In the genomic region with DNA sequence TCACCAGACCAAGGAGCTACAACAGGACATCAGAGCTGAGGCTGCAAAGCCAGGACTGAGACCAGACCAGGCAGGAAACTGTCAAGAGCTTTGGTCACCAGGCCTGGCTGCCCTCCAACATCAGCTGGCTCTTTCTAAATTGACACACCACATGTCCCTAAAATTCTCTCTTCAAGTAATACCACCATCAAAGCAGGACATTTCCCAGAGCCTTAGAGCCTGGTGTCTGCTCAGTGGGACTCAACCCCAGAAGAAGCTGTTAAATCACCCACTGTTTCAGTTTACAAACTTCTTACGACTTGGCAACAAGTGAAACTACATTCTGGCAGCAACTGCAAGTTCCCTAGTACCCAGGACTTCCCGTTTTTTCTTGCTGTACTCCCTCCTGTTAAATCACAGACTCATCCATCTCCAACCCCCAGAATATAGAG, we compare ENCODE assay signal across 9 cellular contexts. TPM values are rescaled to one million over a fixed set of nuclear protein-coding genes. Genes with fewer than 3 reads are reported as not detected.
A peak's percentile ranks its signal among the peaks of the same experiment; 100 is the strongest.
DNase-seq lines count a peak whose midpoint lies in the region; TF ChIP-seq lines count a peak whose summit lies in the region.
"Had no signal": no experiment of that assay in that cellular context is flagged by ENCODE, and none has a peak within 500 bp of the region (broad histone marks: within the 10 kb centered on the region; RNA-seq: fewer than 3 reads in every experiment).

No MANE protein-coding gene starts in this region.

- H3K27ac Mint-ChIP-seq in chondrocyte (ENCODE audit: unreplicated experiment) (peak overlapping the region; percentile 96), endodermal cell (no peak overlapping the region)

- CTCF ChIA-PET in mammary epithelial cell (lab: Charles Lee; ENCODE audit: low non-redundant PET), result no interaction called here

- peak overlapping the region; percentile 89 for H2BK120ac ChIP-seq in mesenchymal stem cell (ENCODE audit: low read depth, low read length)

- H3K79me2 ChIP-seq in mammary epithelial cell (ENCODE audit: insufficient read depth, low read length), result no peaks in the 10 kb centered on the region

- H3K4ac ChIP-seq in mesenchymal stem cell (ENCODE audit: low read depth in 1 of 2, low read length in 2 of 2), result peak overlapping the region in 1 of 2 experiments; percentile 71

- peaks cover 0 to 5% of the 10 kb centered on the region in 2 donors for H3K4me1 ChIP-seq in breast epithelium
- peaks cover 33% of the 10 kb centered on the region for H3K4me1 ChIP-seq in mammary epithelial cell (ENCODE audit: insufficient read depth, low read length)
- H3K4me1 ChIP-seq in mesenchymal stem cell (ENCODE audit: control insufficient read depth, insufficient read depth, low read depth, low read length), result peaks cover 24% of the 10 kb centered on the region
- peaks cover 10% of the 10 kb centered on the region for H3K4me1 ChIP-seq in vagina
- H3K4me1 ChIP-seq in endodermal cell (ENCODE audit: control insufficient read depth, insufficient read depth, low read length), result peaks cover 13% of the 10 kb centered on the region

- H3K4me1 Mint-ChIP-seq in chondrocyte (ENCODE audit: low read depth) (peaks cover 69% of the 10 kb centered on the region), endodermal cell (peaks cover 67% of the 10 kb centered on the region)

- no peaks in the 10 kb centered on the region for H4K20me1 ChIP-seq in mammary epithelial cell (ENCODE audit: insufficient read depth, low read length)

- no peaks in the 10 kb centered on the region for H3K36me3 ChIP-seq in breast epithelium
- H3K36me3 ChIP-seq in mammary epithelial cell (ENCODE audit: insufficient read depth, low read length), result no peaks in the 10 kb centered on the region
- H3K36me3 ChIP-seq in mesenchymal stem cell (ENCODE audit: control insufficient read depth in 1 of 2, insufficient read depth in 2 of 2, low read depth in 1 of 2, low read length in 2 of 2), result no peaks in the 10 kb centered on the region
- no peaks in the 10 kb centered on the region for H3K36me3 ChIP-seq in vagina
- no peaks in the 10 kb centered on the region for H3K36me3 ChIP-seq in endodermal cell (ENCODE audit: control insufficient read depth, insufficient read depth, low read length)

- no peak overlapping the region for H3K23ac ChIP-seq in mesenchymal stem cell (ENCODE audit: low read length in 2 of 2)

- H3K4me2 ChIP-seq in mammary epithelial cell (ENCODE audit: insufficient read depth, low read depth, low read length) (no peak overlapping the region), mesenchymal stem cell (ENCODE audit: low read length, poor library complexity, severe bottlenecking) (no peak overlapping the region)

- H3K27ac ChIP-seq in breast epithelium (peak overlapping the region; percentile 15 to 56), mammary epithelial cell (ENCODE audit: insufficient read depth, low read depth, low read length) (no peak overlapping the region), mesenchymal stem cell (ENCODE audit: low read length, poor library complexity, severe bottlenecking) (peak overlapping the region; percentile 5), vagina (peak overlapping the region; percentile 14), endodermal cell (ENCODE audit: low read depth, low read length) (no peak overlapping the region)
- H3K27ac ChIP-seq: SK-N-MC had no signal

- no peak overlapping the region for H3K4me3 Mint-ChIP-seq in chondrocyte (ENCODE audit: unreplicated experiment)
- no peak overlapping the region for H3K4me3 Mint-ChIP-seq in endodermal cell

- TF ChIP-seq POLR2A in breast epithelium (IDR thresholded peaks at IDR 0.05) (no peak), vagina (IDR thresholded peaks at IDR 0.05) (no peak)

- no TSS peak for BruUV-seq in mammary epithelial cell (replicated peaks; lab: Mats Ljungman, UMichigan)

- in situ Hi-C loops in mammary epithelial cell (cut with MboI; ENCODE audit: low sequenced_read_pairs in 2 of 2), result no loop called here

- H3K27me3 ChIP-seq in breast epithelium (no peaks in the 10 kb centered on the region), mammary epithelial cell (ENCODE audit: insufficient read depth, low read length) (no peaks in the 10 kb centered on the region), mesenchymal stem cell (ENCODE audit: control insufficient read depth in 1 of 2, insufficient read depth in 1 of 2, low read length in 2 of 2) (no peaks in the 10 kb centered on the region), vagina (no peaks in the 10 kb centered on the region), endodermal cell (ENCODE audit: control insufficient read depth, insufficient read depth, low read length, poor library complexity, severe bottlenecking) (no peaks in the 10 kb centered on the region)

- H3K36me3 Mint-ChIP-seq in chondrocyte (ENCODE audit: low read depth) (no peaks in the 10 kb centered on the region), endodermal cell (ENCODE audit: low read depth) (no peaks in the 10 kb centered on the region)

- H3K9ac ChIP-seq in mammary epithelial cell (ENCODE audit: insufficient read depth, low read length) (no peak overlapping the region), mesenchymal stem cell (ENCODE audit: low read length) (peak overlapping the region; percentile 10), endodermal cell (ENCODE audit: extremely low read depth, low read length, poor library complexity, severe bottlenecking) (no peak overlapping the region)

- peak overlapping the region; percentile 30 for H2AK5ac ChIP-seq in mesenchymal stem cell (ENCODE audit: low read length, severe bottlenecking)

- H3K79me1 ChIP-seq in mesenchymal stem cell (replicated peaks; ENCODE audit: low read length, poor library complexity, severe bottlenecking), result peaks cover 5% of the 10 kb centered on the region

- H4K91ac ChIP-seq in mesenchymal stem cell (ENCODE audit: low read length), result no peak overlapping the region

- H2BK5ac ChIP-seq in mesenchymal stem cell (ENCODE audit: low read depth, low read length, poor library complexity, severe bottlenecking), result no peak overlapping the region

- intact Hi-C loops in breast epithelium (cut with DNase I; ENCODE audit: low total_unique reads) (loop anchor here (5.0 kb wide), 1 partner anchor 161 kb away; no protein-coding TSS in a partner anchor), mammary epithelial cell (cut with micrococcal nuclease) (no loop called here), vagina (cut with DNase I) (no loop called here)

- H2BK15ac ChIP-seq in mesenchymal stem cell (ENCODE audit: low read depth, poor library complexity, severe bottlenecking), result no peak overlapping the region

- H4K8ac ChIP-seq in mesenchymal stem cell (ENCODE audit: low read length), result no peak overlapping the region

- H3K9me3 Mint-ChIP-seq in chondrocyte (ENCODE audit: low read depth) (no peaks in the 10 kb centered on the region), endodermal cell (no peaks in the 10 kb centered on the region)

- H3K9me3 ChIP-seq in breast epithelium, result no peaks in the 10 kb centered on the region
- H3K9me3 ChIP-seq in mammary epithelial cell (replicated peaks; ENCODE audit: insufficient read depth, low read length), result no peaks in the 10 kb centered on the region
- H3K9me3 ChIP-seq in mesenchymal stem cell (ENCODE audit: control insufficient read depth, low read length), result no peaks in the 10 kb centered on the region
- no peaks in the 10 kb centered on the region for H3K9me3 ChIP-seq in vagina
- no peaks in the 10 kb centered on the region for H3K9me3 ChIP-seq in endodermal cell (ENCODE audit: control insufficient read depth, low read length)

- peak overlapping the region in 1 of 2 experiments; percentile 25 for H2BK12ac ChIP-seq in mesenchymal stem cell (ENCODE audit: low read length in 2 of 2)

- no peaks in the 10 kb centered on the region for H3K27me3 Mint-ChIP-seq in chondrocyte (ENCODE audit: low read depth)
- no peaks in the 10 kb centered on the region for H3K27me3 Mint-ChIP-seq in endodermal cell (ENCODE audit: insufficient read depth)

- 45% methylated on average over 2 of the region's 2 CpGs for WGBS in mammary epithelial cell (ENCODE audit: low coverage, missing lambda C conversion rate)
- WGBS in mesenchymal stem cell, result 16% methylated on average over 2 of the region's 2 CpGs
- WGBS in endodermal cell (ENCODE audit: insufficient coverage in 1 of 2, insufficient read length in 1 of 2), 2 experiments, result 69% methylated on average over 2 of the region's 2 CpGs; no CpG with 5 or more reads in 1 of the 2 experiments

- TF ChIP-seq CTCF in breast epithelium (IDR thresholded peaks at IDR 0.05), result no peak
- TF ChIP-seq CTCF in mammary epithelial cell (conservative IDR thresholded peaks at IDR 0.05 in 1 of 2, IDR thresholded peaks at IDR 0.05 in 1 of 2; ENCODE audit: extremely low read depth in 1 of 2, insufficient read depth in 1 of 2, low read depth in 1 of 2, low read length in 2 of 2), result no peak
- TF ChIP-seq CTCF in chondrocyte (IDR thresholded peaks at IDR 0.05), result no peak
- no peak for TF ChIP-seq CTCF in vagina (IDR thresholded peaks at IDR 0.05)
- no peak for TF ChIP-seq CTCF in endodermal cell (conservative IDR thresholded peaks at IDR 0.05)

- DNase-seq in breast epithelium (ENCODE audit: low spot score in 2 of 2) (peak in 1 of 2 donors; percentile 32), mammary epithelial cell (no peak), chondrocyte (ENCODE audit: low spot score) (no peak), mesenchymal stem cell (peak; percentile 89), vagina (ENCODE audit: extremely low spot score in 2 of 2) (no peak), endodermal cell (no peak), amniotic stem cell (lab: John Stamatoyannopoulos, UW) (no peak), NCI-H82 treated with DMSO at 0.1 percent for 48 hours (lab: John Stamatoyannopoulos, UW; ENCODE audit: unreplicated experiment) (no peak)

- H2AFZ ChIP-seq in mammary epithelial cell (ENCODE audit: low read depth, low read length) (no peak overlapping the region), mesenchymal stem cell (ENCODE audit: low read depth, low read length) (no peak overlapping the region)

- H3K18ac ChIP-seq in mesenchymal stem cell (ENCODE audit: low read depth in 1 of 2, low read length in 2 of 2), result peak overlapping the region; percentile 65 to 79

- H3K14ac ChIP-seq in mesenchymal stem cell (ENCODE audit: low read length in 2 of 2), result no peak overlapping the region

- H3K4me3 ChIP-seq in breast epithelium, result no peak overlapping the region
- no peak overlapping the region for H3K4me3 ChIP-seq in mammary epithelial cell (replicated peaks in 1 of 3; ENCODE audit: insufficient read depth in 1 of 3, low read depth in 2 of 3, low read length in 3 of 3)
- H3K4me3 ChIP-seq in mesenchymal stem cell (ENCODE audit: insufficient read depth in 1 of 2, low read depth in 1 of 2, low read length in 2 of 2), result no peak overlapping the region
- H3K4me3 ChIP-seq in vagina, result no peak overlapping the region
- no peak overlapping the region for H3K4me3 ChIP-seq in endodermal cell (ENCODE audit: low read length)
- H3K4me3 ChIP-seq: SK-N-MC had no signal

- dilution Hi-C loops in mammary epithelial cell (cut with HindIII; ENCODE audit: low sequenced_read_pairs), result no loop called here

RNA-seq across cellular contexts. Expression of gene IL6, which starts 3.8 kb away (rescaled TPM):
- total RNA-seq in breast epithelium, result 10 to 100 TPM in 2 of 3 donors, 1 to 10 TPM in 1; 3.8 to 55.3 (median 11.8) TPM
- under 1 TPM in 1 of 2 donors, not detected in 1; 0.66 TPM for total RNA-seq in mammary epithelial cell
- not detected for polyA plus RNA-seq in mammary epithelial cell
- polyA minus RNA-seq in mammary epithelial cell, result not detected
- total RNA-seq in chondrocyte, result 0.45 to 0.82 TPM in 2 of 3 replicates, not detected in the other
- 123 TPM for polyA plus RNA-seq in mesenchymal stem cell (2013, experiment 1 of 2)
- 124 TPM for polyA plus RNA-seq in mesenchymal stem cell (2013, experiment 2 of 2)
- 12.0 TPM for total RNA-seq in vagina
- under 1 TPM; 0.64 to 0.88 TPM for total RNA-seq in endodermal cell
- not detected for polyA plus RNA-seq in endodermal cell (2013, experiment 1 of 2)
- polyA plus RNA-seq in endodermal cell (2013, experiment 2 of 2), result not detected

Comparison
In these comparisons a context has a peak if more than half of its experiments do, and no peak if none do; other contexts are left out.
1. H3K27ac ChIP-seq: peak in breast epithelium (2 of 2), mesenchymal stem cell (single experiment) and vagina (single experiment); none in mammary epithelial cell (single experiment) and endodermal cell (single experiment).